Comparison of ENCODE assay signal across 8 cellular contexts in the genomic region with DNA sequence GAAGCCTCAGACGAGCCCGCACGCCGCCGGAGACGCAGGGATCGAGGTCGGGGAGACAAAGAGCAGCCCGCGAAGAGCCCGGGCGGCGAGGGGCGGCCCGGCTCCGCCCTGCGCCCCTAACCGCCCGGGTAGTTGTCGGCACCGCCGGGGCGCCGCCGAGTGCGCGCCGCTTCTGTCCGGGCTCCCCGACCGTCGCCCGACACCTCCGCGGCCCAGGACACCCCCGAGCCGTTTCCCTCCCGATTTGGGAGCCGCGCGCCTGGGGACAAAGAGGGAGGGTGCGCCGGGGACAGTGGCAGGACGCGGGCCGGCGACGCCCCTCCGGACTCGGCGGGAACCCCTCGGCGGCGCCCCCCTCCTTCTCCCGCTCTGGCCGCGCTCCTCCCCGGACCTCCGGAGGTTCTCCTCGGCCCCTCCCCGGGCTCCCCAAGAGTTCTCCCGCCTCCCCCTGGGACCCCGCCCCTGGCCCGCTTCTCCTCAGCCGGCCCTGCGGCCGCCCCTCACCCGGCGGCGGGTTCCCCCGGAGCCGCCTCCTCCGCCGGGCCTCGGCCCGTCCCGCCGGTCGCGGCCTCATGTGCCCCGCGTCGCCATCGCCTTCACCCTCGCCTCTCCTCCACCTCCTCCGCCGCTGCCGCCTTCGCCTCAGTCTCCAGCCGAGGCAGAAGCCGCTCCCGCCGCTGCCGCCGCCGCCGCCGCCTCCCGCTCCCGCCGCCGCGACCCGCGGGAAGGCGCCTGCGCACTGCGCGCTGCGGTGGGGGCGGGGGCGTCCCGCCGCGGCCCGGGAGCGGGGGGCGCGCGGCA. TPM values are rescaled to one million over a fixed set of nuclear protein-coding genes. Genes with fewer than 3 reads are reported as not detected.
DNase-seq lines count a peak whose midpoint lies in the region; ATAC-seq and TF ChIP-seq lines count a peak whose summit lies in the region.

Gene GJC1 (minus strand): TSS at position 730 of the 801 bp plus-strand sequence. CDS start 24,470 bp downstream, outside the sequence.

- POLR2A ChIA-PET in activated CD4-positive, alpha-beta T cell treated with anti-CD3 and anti-CD28 coated beads for 36 hours (lab: Charles Lee) = no interaction called here

- H3K27ac Mint-ChIP-seq in activated CD4-positive, alpha-beta T cell treated with anti-CD3 and anti-CD28 coated beads for 36 hours = peak within 1 kb of the TSS; percentile 75
- H3K27ac Mint-ChIP-seq in stimulated activated naive B cell treated with anti-CD40 and anti-IgM and Interleukin-4, amounts not matched to agents 10 μg/mL and 1 μg/mL and 100 μg/mL, for 72 hours = peak within 1 kb of the TSS; percentile 47

- peak; percentile 64 for ATAC-seq in activated CD4-positive, alpha-beta T cell treated with anti-CD3 and anti-CD28 coated beads for 36 hours
- peak; percentile 23 for ATAC-seq in left colon
- peak; percentile 55 to 70 for ATAC-seq in stimulated activated naive B cell treated with anti-CD40 and anti-IgM and Interleukin-4, amounts not matched to agents 10 μg/mL and 1 μg/mL and 100 μg/mL, for 72 hours (replicated peaks)

- H3K4me3 Mint-ChIP-seq in activated CD4-positive, alpha-beta T cell treated with anti-CD3 and anti-CD28 coated beads for 36 hours = peak within 1 kb of the TSS; percentile 76
- peak within 1 kb of the TSS; percentile 79 to 86 for H3K4me3 Mint-ChIP-seq in stimulated activated naive B cell treated with anti-CD40 and anti-IgM and Interleukin-4, amounts not matched to agents 10 μg/mL and 1 μg/mL and 100 μg/mL, for 72 hours

- TF ChIP-seq CTCF in cardiac fibroblast (IDR thresholded peaks at IDR 0.05; ENCODE audit: low read depth, low read length) = no peak

- no peaks in the 10 kb centered on the region for H3K9me3 Mint-ChIP-seq in activated CD4-positive, alpha-beta T cell treated with anti-CD3 and anti-CD28 coated beads for 36 hours (ENCODE audit: low read depth)
- no peaks in the 10 kb centered on the region for H3K9me3 Mint-ChIP-seq in stimulated activated naive B cell treated with anti-CD40 and anti-IgM and Interleukin-4, amounts not matched to agents 10 μg/mL and 1 μg/mL and 100 μg/mL, for 72 hours

- H3K4me3 ChIP-seq in cardiac fibroblast (replicated peaks in 1 of 2; ENCODE audit: low read depth in 2 of 2, low read length in 2 of 2) = peak within 1 kb of the TSS; percentile 69 to 78

- intact Hi-C loops in activated CD4-positive, alpha-beta T cell treated with anti-CD3 and anti-CD28 coated beads for 36 hours (cut with DNase I, micrococcal nuclease) = loop anchor here (1.0 to 5.0 kb wide), 4 partner anchors 50 to 138 kb away; partner anchors contain the start of gene C1QL1 (in 1 of the 2)
- intact Hi-C loops in left colon (cut with DNase I, micrococcal nuclease) = no loop called here

- peak; percentile 50 for DNase-seq in activated CD4-positive, alpha-beta T cell treated with anti-CD3 and anti-CD28 coated beads for 36 hours
- no peak for DNase-seq in activated CD4-positive, alpha-beta T cell treated with anti-CD3 and anti-CD28 coated beads for 1 hour
- peak; percentile 61 for DNase-seq in RPMI7951 (ENCODE audit: low read depth)
- DNase-seq in cardiac fibroblast (ENCODE audit: low read depth in 2 of 2) = peak; percentile 28 to 38
- peak; percentile 14 to 43 for DNase-seq in left colon
- DNase-seq in stimulated activated naive B cell treated with anti-CD40 and anti-IgM and Interleukin-4, amounts not matched to agents 10 μg/mL and 1 μg/mL and 100 μg/mL, for 72 hours = peak; percentile 1
- no peak for DNase-seq in GM19240 (ENCODE audit: insufficient read length, low spot score)
- no peak for DNase-seq in NOMO-1 treated with dmso at 0.1 percent for 144 hours (lab: John Stamatoyannopoulos, UW; ENCODE audit: unreplicated experiment)

- CTCF ChIA-PET in activated CD4-positive, alpha-beta T cell treated with anti-CD3 and anti-CD28 coated beads for 36 hours (lab: Charles Lee) = interaction anchor here (0.7 to 1.0 kb wide), 3 partner anchors 22 to 239 kb away, joined by 3 read pairs; no protein-coding TSS in a partner anchor

- H3K27me3 Mint-ChIP-seq in activated CD4-positive, alpha-beta T cell treated with anti-CD3 and anti-CD28 coated beads for 36 hours = peaks cover 36% of the 10 kb centered on the region
- peaks cover 37 to 52% of the 10 kb centered on the region in 2 donors for H3K27me3 Mint-ChIP-seq in stimulated activated naive B cell treated with anti-CD40 and anti-IgM and Interleukin-4, amounts not matched to agents 10 μg/mL and 1 μg/mL and 100 μg/mL, for 72 hours

- no peaks in the 10 kb centered on the region for H3K36me3 Mint-ChIP-seq in activated CD4-positive, alpha-beta T cell treated with anti-CD3 and anti-CD28 coated beads for 36 hours (ENCODE audit: low read depth)
- H3K36me3 Mint-ChIP-seq in stimulated activated naive B cell treated with anti-CD40 and anti-IgM and Interleukin-4, amounts not matched to agents 10 μg/mL and 1 μg/mL and 100 μg/mL, for 72 hours = no peaks in the 10 kb centered on the region

- peaks cover 13% of the 10 kb centered on the region for H3K4me1 Mint-ChIP-seq in activated CD4-positive, alpha-beta T cell treated with anti-CD3 and anti-CD28 coated beads for 36 hours
- peaks cover 8 to 16% of the 10 kb centered on the region in 2 donors for H3K4me1 Mint-ChIP-seq in stimulated activated naive B cell treated with anti-CD40 and anti-IgM and Interleukin-4, amounts not matched to agents 10 μg/mL and 1 μg/mL and 100 μg/mL, for 72 hours

RNA-seq across cellular contexts. Expression of gene GJC1, which starts in this region (rescaled TPM):
- 1 to 10 TPM; 3.3 to 3.7 TPM for total RNA-seq in activated CD4-positive, alpha-beta T cell treated with anti-CD3 and anti-CD28 coated beads for 36 hours
- 16.3 and 19.3 TPM in 2 replicates for total RNA-seq in RPMI7951 (2014; rRNA removed; shearing (Covaris generic))
- 10 to 100 TPM in 1 of 2 donors, under 1 TPM in 1; 0.95 to 18.6 TPM for total RNA-seq in left colon

Comparison
In these comparisons a context has a peak if more than half of its experiments do, and no peak if none do; other contexts are left out.
1. DNase-seq: peak in activated CD4-positive, alpha-beta T cell treated with anti-CD3 and anti-CD28 coated beads for 36 hours (single experiment), RPMI7951 (single experiment), cardiac fibroblast (2 of 2), left colon (2 of 2) and stimulated activated naive B cell treated with anti-CD40 and anti-IgM and Interleukin-4, amounts not matched to agents 10 μg/mL and 1 μg/mL and 100 μg/mL, for 72 hours (single experiment); none in activated CD4-positive, alpha-beta T cell treated with anti-CD3 and anti-CD28 coated beads for 1 hour (single experiment), GM19240 (single experiment) and NOMO-1 treated with dmso at 0.1 percent for 144 hours (single experiment).
2. intact Hi-C loops: an anchor here in activated CD4-positive, alpha-beta T cell treated with anti-CD3 and anti-CD28 coated beads for 36 hours (1.0 to 5.0 kb wide); none called in left colon.
3. Peak in every context shown above with its lines, with median percentiles within 50 percentile points of each other: ATAC-seq.